Comparison of ENCODE assay signal across 17 cellular contexts in genomic region chr20:39850821-39851330, GRCh38.
DNase-seq lines count a peak whose midpoint lies in the region; ATAC-seq lines count a peak whose summit lies in the region.
"Had no signal": no experiment of that assay in that cellular context is flagged by ENCODE, and none has a peak within 500 bp of the region (broad histone marks: within the 10 kb centered on the region; RNA-seq: fewer than 3 reads in every experiment).

No MANE protein-coding gene starts in this region.

- H3K4me3 ChIP-seq in mesodermal cell (ENCODE audit: extremely low read depth, insufficient read depth, low read length, poor library complexity, severe bottlenecking) = no peak overlapping the region
- no peak overlapping the region for H3K4me3 ChIP-seq in CD8-positive, alpha-beta memory T cell (ENCODE audit: low read length)
- no peak overlapping the region for H3K4me3 ChIP-seq in SJCRH30
- H3K4me3 ChIP-seq: gastrocnemius medialis, right lobe of liver had no signal

- no peaks in the 10 kb centered on the region for H3K36me3 ChIP-seq in mesodermal cell (ENCODE audit: control insufficient read depth, insufficient read depth, low read length)
- no peaks in the 10 kb centered on the region for H3K36me3 ChIP-seq in CD8-positive, alpha-beta memory T cell (ENCODE audit: insufficient read depth, low read length)
- no peaks in the 10 kb centered on the region for H3K36me3 ChIP-seq in SJCRH30
- H3K36me3 ChIP-seq: gastrocnemius medialis, right lobe of liver had no signal

- no peaks in the 10 kb centered on the region for H3K4me1 Mint-ChIP-seq in CD8-positive, alpha-beta memory T cell

- no peak overlapping the region for H3K27ac Mint-ChIP-seq in CD8-positive, alpha-beta memory T cell
- H3K27ac Mint-ChIP-seq: activated CD4-positive, alpha-beta memory T cell treated with anti-CD3 and anti-CD28 coated beads for 36 hours had no signal

- POLR2A ChIA-PET in CD8-positive, alpha-beta memory T cell (lab: Charles Lee) = no interaction called here

- peaks cover 0 to 3% (median 0%) of the 10 kb centered on the region in 5 donors for H3K9me3 Mint-ChIP-seq in CD8-positive, alpha-beta memory T cell
- H3K9me3 Mint-ChIP-seq: activated CD4-positive, alpha-beta memory T cell treated with anti-CD3 and anti-CD28 coated beads for 36 hours had no signal

- no peaks in the 10 kb centered on the region for H3K36me3 Mint-ChIP-seq in CD8-positive, alpha-beta memory T cell
- H3K36me3 Mint-ChIP-seq: activated CD4-positive, alpha-beta memory T cell treated with anti-CD3 and anti-CD28 coated beads for 36 hours; brain had no signal

- H3K9me3 ChIP-seq in mesodermal cell (ENCODE audit: control insufficient read depth, low read length) = no peaks in the 10 kb centered on the region
- H3K9me3 ChIP-seq in CD8-positive, alpha-beta memory T cell (ENCODE audit: low read length) = no peaks in the 10 kb centered on the region
- H3K9me3 ChIP-seq in SJCRH30 (replicated peaks) = no peaks in the 10 kb centered on the region
- H3K9me3 ChIP-seq: gastrocnemius medialis, right lobe of liver had no signal

- no peak overlapping the region for H3K4me3 Mint-ChIP-seq in CD8-positive, alpha-beta memory T cell
- H3K4me3 Mint-ChIP-seq: activated CD4-positive, alpha-beta memory T cell treated with anti-CD3 and anti-CD28 coated beads for 36 hours had no signal

- H3K4me1 ChIP-seq in mesodermal cell (ENCODE audit: control insufficient read depth, insufficient read depth, low read length, poor library complexity, severe bottlenecking) (peaks cover 52% of the 10 kb centered on the region), SJCRH30 (peaks cover 3% of the 10 kb centered on the region; the same call in 1 of the 2 replicates)
- H3K4me1 ChIP-seq in CD8-positive, alpha-beta memory T cell (ENCODE audit: insufficient read depth, low read length) = no peaks in the 10 kb centered on the region
- H3K4me1 ChIP-seq: right lobe of liver had no signal

- H3K27me3 ChIP-seq in CD8-positive, alpha-beta memory T cell (ENCODE audit: insufficient read depth, low read length, poor library complexity, severe bottlenecking) = no peaks in the 10 kb centered on the region
- peaks cover 21% of the 10 kb centered on the region for H3K27me3 ChIP-seq in SJCRH30
- H3K27me3 ChIP-seq: gastrocnemius medialis, right lobe of liver had no signal

- no peak for ATAC-seq in GM19328 (IDR thresholded peaks at IDR 0.05; ENCODE audit: unreplicated experiment)
- ATAC-seq: gastrocnemius medialis, right lobe of liver had no signal

- 60 to 83% methylated on average over 1 to 3 of the region's 5 CpGs for WGBS in mesodermal cell (ENCODE audit: insufficient coverage in 2 of 2), 2 experiments

- CTCF ChIA-PET in CD8-positive, alpha-beta memory T cell (lab: Charles Lee) = no interaction called here

- H3K27ac ChIP-seq in mesodermal cell (ENCODE audit: low read depth, low read length, severe bottlenecking) (peak overlapping the region; percentile 77), SJCRH30 (no peak overlapping the region)
- no peak overlapping the region for H3K27ac ChIP-seq in CD8-positive, alpha-beta memory T cell (ENCODE audit: low read depth, low read length)
- H3K27ac ChIP-seq: gastrocnemius medialis, right lobe of liver had no signal

- no peaks in the 10 kb centered on the region for H3K27me3 Mint-ChIP-seq in CD8-positive, alpha-beta memory T cell
- H3K27me3 Mint-ChIP-seq: activated CD4-positive, alpha-beta memory T cell treated with anti-CD3 and anti-CD28 coated beads for 36 hours had no signal

- peak; percentile 12 for DNase-seq in NCI-H1105 treated with DMSO at 0.1 percent for 48 hours (lab: John Stamatoyannopoulos, UW)
- DNase-seq in NCI-H1105 (lab: John Stamatoyannopoulos, UW) = no peak
- DNase-seq in astrocyte of the hippocampus (ENCODE audit: low read depth, low spot score) = peak; percentile 26
- no peak for DNase-seq in NCI-H524 (lab: John Stamatoyannopoulos, UW)
- no peak for DNase-seq in CD8-positive, alpha-beta memory T cell
- DNase-seq in SJCRH30 = no peak
- DNase-seq: 8988T; activated CD4-positive, alpha-beta memory T cell treated with anti-CD3 and anti-CD28 coated beads for 36 hours; activated effector memory CD4-positive, alpha-beta T cell treated with Interleukin-2 at 50 U/mL for 16 hours; effector CD8-positive, alpha-beta T cell; gastrocnemius medialis; NCI-H510A treated with DMSO at 0.1 percent for 48 hours; right lobe of liver; T1000 had no signal

Comparison
In these comparisons a context has a peak if more than half of its experiments do, and no peak if none do; other contexts are left out.
1. DNase-seq: peak in NCI-H1105 treated with DMSO at 0.1 percent for 48 hours (single experiment) and astrocyte of the hippocampus (single experiment); none in NCI-H1105 (single experiment), NCI-H524 (0 of 2), CD8-positive, alpha-beta memory T cell (0 of 5) and SJCRH30 (0 of 2).